9 cellular contexts compared by ENCODE assay signal in the genomic region with DNA sequence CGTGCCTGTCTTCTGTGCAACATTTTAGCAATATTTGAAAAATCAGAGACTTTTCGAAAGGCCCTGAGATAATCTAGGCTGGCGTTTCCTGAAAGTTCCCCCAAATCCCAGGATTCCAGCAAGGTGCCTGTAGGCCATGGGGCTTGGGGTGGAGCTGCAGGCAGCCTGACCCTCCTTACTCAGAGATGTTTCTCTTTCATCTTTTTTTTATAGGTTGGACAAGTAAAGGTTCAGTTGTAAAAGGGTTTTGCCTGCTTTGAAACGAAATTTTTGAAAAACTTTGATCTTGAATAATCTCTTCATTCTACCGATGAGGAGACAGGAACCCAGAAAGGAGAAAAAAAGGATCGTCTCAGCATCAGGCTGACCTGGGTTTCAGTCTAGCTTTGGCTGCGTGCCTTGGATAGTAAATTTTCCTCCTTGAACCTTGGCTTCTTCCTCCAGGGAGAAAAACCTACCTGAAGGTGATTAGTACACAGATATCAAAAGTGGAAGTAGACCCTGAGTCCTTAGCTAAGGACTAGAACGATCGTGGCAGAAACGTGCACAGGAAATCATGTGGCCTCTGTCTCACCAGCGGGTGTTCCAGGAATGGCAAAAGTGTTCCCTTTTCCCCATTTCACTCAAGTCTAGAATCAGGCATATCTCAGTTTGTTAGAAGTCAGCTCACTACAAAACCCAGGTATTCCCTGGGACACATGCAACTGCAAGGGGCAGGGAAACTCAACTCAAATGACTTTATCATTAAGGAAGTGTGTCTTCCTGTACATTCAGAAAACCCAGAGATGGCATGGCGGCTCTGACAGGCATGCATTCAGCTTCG.
DNase-seq lines count a peak whose midpoint lies in the region; ATAC-seq and TF ChIP-seq lines count a peak whose summit lies in the region.
"Had no signal": no experiment of that assay in that cellular context is flagged by ENCODE, and none has a peak within 500 bp of the region (broad histone marks: within the 10 kb centered on the region; RNA-seq: fewer than 3 reads in every experiment).

No MANE protein-coding gene starts in this region.

- H3K9me3 ChIP-seq in OCI-LY3 (ENCODE audit: insufficient read depth, low read length): no peaks in the 10 kb centered on the region
- H3K9me3 ChIP-seq in colonic mucosa: no peaks in the 10 kb centered on the region
- H3K9me3 ChIP-seq in ascending aorta: no peaks in the 10 kb centered on the region
- H3K9me3 ChIP-seq in right cardiac atrium (ENCODE audit: control insufficient read depth, low read length): no peaks in the 10 kb centered on the region

- H3K9ac ChIP-seq in OCI-LY3 (ENCODE audit: low read length) (peak overlapping the region; percentile 11; the same call in 1 of the 2 replicates), colonic mucosa (ENCODE audit: low read depth in 2 of 2, low read length in 2 of 2) (peak overlapping the region in 1 of 2 donors; percentile 54)

- peak overlapping the region; percentile 68 for H3K4me2 ChIP-seq in OCI-LY3 (ENCODE audit: low read length)

- no peak for TF ChIP-seq CTCF in GM12865 (IDR thresholded peaks at IDR 0.05; ENCODE audit: insufficient read depth, low read depth, low read length, missing control alignments)
- no peak for TF ChIP-seq CTCF in OCI-LY3 (IDR thresholded peaks at IDR 0.05; ENCODE audit: low read depth, low read length)
- TF ChIP-seq CTCF in colonic mucosa (IDR thresholded peaks at IDR 0.05): no peak
- no peak for TF ChIP-seq CTCF in ascending aorta (IDR thresholded peaks at IDR 0.05)

- no peak for ATAC-seq in right cardiac atrium

- peak; percentile 56 for DNase-seq in GM12865 (ENCODE audit: low read depth)
- peak; percentile 79 for DNase-seq in colonic mucosa
- peak; percentile 9 to 23 for DNase-seq in stimulated activated CD4-positive, alpha-beta T cell treated with anti-CD3 and anti-CD28 coated beads, Interleukin-2, amount 100 ng/mL, for 48 hours
- no peak for DNase-seq in H7
- no peak for DNase-seq in ascending aorta (ENCODE audit: low spot score in 2 of 2)
- no peak for DNase-seq in right cardiac atrium
- DNase-seq in cerebellum (ENCODE audit: low spot score): no peak
- DNase-seq: NCI-H774 had no signal

- H3K4me3 ChIP-seq in GM12865 (ENCODE audit: low read depth, low read length) (no peak overlapping the region), OCI-LY3 (ENCODE audit: low read length) (peak overlapping the region; percentile 41), colonic mucosa (no peak overlapping the region), H7 (ENCODE audit: insufficient read depth, low read depth, low read length) (no peak overlapping the region), ascending aorta (no peak overlapping the region), right cardiac atrium (ENCODE audit: low read length) (no peak overlapping the region)

- H3K4me1 ChIP-seq in OCI-LY3 (ENCODE audit: low read length) (peaks cover 10% of the 10 kb centered on the region), colonic mucosa (no peaks in the 10 kb centered on the region), ascending aorta (peaks cover 8 to 37% of the 10 kb centered on the region in 2 donors), right cardiac atrium (ENCODE audit: control insufficient read depth, insufficient read depth, low read length) (peaks cover 19% of the 10 kb centered on the region)

- no peaks in the 10 kb centered on the region for H3K36me3 ChIP-seq in OCI-LY3 (replicated peaks; ENCODE audit: low read depth, low read length)
- no peaks in the 10 kb centered on the region for H3K36me3 ChIP-seq in colonic mucosa
- H3K36me3 ChIP-seq in H7 (replicated peaks; ENCODE audit: control insufficient read depth, insufficient read depth, low read length): no peaks in the 10 kb centered on the region
- no peaks in the 10 kb centered on the region for H3K36me3 ChIP-seq in ascending aorta

- H3K79me2 ChIP-seq in OCI-LY3 (ENCODE audit: low read length): no peaks in the 10 kb centered on the region

- H4K20me1 ChIP-seq in OCI-LY3 (ENCODE audit: insufficient read depth, low read length): no peaks in the 10 kb centered on the region

- H3K27me3 ChIP-seq in OCI-LY3 (ENCODE audit: low read depth, low read length) (0 out of 2 replicates have a peak, but pooled peaks cover 2% of the 10 kb centered on the region), colonic mucosa (no peaks in the 10 kb centered on the region), H7 (ENCODE audit: control insufficient read depth, insufficient read depth, low read length) (no peaks in the 10 kb centered on the region), ascending aorta (no peaks in the 10 kb centered on the region), right cardiac atrium (ENCODE audit: control insufficient read depth, insufficient read depth) (no peaks in the 10 kb centered on the region)

- 66% methylated on average over 13 of the region's 13 CpGs for WGBS in right cardiac atrium

- peak overlapping the region; percentile 95 for H2AFZ ChIP-seq in OCI-LY3 (ENCODE audit: low read depth, low read length)

- H3K27ac ChIP-seq in OCI-LY3 (ENCODE audit: low read length) (no peak overlapping the region), colonic mucosa (peak overlapping the region; percentile 55), ascending aorta (peak overlapping the region in 1 of 2 donors; percentile 13), right cardiac atrium (ENCODE audit: low read length) (no peak overlapping the region)

- intact Hi-C loops in colonic mucosa (cut with DNase I): no loop called here
- intact Hi-C loops in ascending aorta (cut with DNase I): loop anchor here (2.0 kb wide), 1 partner anchor 191 kb away; a partner anchor contains a TSS
- intact Hi-C loops in right cardiac atrium (cut with DNase I): loop anchor here in 1 of 4 donors (5.0 kb wide), 1 partner anchor 190 kb away; a partner anchor contains a TSS

Comparison
In these comparisons a context has a peak if more than half of its experiments do, and no peak if none do; other contexts are left out.
1. DNase-seq: peak in GM12865 (single experiment), colonic mucosa (single experiment) and stimulated activated CD4-positive, alpha-beta T cell treated with anti-CD3 and anti-CD28 coated beads, Interleukin-2, amount 100 ng/mL, for 48 hours (2 of 2); none in H7 (single experiment), ascending aorta (0 of 2), right cardiac atrium (0 of 3) and cerebellum (single experiment).